Comparison of ENCODE assay signal across 8 cellular contexts in the genomic region with DNA sequence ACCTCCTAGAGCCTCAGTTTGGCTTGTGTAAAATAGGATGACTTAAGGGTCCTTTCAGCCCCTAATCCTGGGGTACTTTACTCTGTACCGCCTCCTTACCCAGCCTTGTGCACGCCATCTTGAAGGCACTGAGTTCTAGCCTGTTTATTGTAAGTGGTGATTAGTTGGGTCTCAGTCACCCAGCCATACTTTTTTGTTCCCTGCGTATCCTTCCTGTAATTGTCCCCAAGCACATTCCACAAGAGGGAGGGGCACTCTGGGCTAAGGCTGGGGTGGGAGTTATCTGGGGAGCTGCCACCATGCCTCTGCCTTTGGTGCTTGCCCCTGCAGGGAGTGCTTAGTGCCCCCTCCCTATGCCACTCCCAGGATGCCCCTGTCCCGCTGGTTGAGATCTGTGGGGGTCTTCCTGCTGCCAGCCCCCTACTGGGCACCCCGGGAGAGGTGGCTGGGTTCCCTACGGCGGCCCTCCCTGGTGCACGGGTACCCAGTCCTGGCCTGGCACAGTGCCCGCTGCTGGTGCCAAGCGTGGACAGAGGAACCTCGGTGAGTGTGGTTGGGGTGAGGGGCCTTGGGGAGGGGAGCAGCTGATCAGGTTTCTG. TPM values are rescaled to one million over a fixed set of nuclear protein-coding genes. Genes with fewer than 3 reads are reported as not detected.
DNase-seq lines count a peak whose midpoint lies in the region; ATAC-seq, FAIRE-seq and TF ChIP-seq lines count a peak whose summit lies in the region.

No MANE protein-coding gene starts in this region.

- H3K9me3 Mint-ChIP-seq in activated naive CD4-positive, alpha-beta T cell treated with anti-CD3 and anti-CD28 coated beads for 36 hours = no peaks in the 10 kb centered on the region
- peaks cover 14% of the 10 kb centered on the region for H3K9me3 Mint-ChIP-seq in glutamatergic neuron (ENCODE audit: unreplicated experiment)

- H3K36me3 Mint-ChIP-seq in activated naive CD4-positive, alpha-beta T cell treated with anti-CD3 and anti-CD28 coated beads for 36 hours (ENCODE audit: low read depth) = peaks cover 43% of the 10 kb centered on the region
- no peaks in the 10 kb centered on the region for H3K36me3 Mint-ChIP-seq in glutamatergic neuron (ENCODE audit: unreplicated experiment)

- peaks cover 35% of the 10 kb centered on the region for H3K4me1 Mint-ChIP-seq in activated naive CD4-positive, alpha-beta T cell treated with anti-CD3 and anti-CD28 coated beads for 36 hours (ENCODE audit: low read depth)
- peaks cover 8% of the 10 kb centered on the region for H3K4me1 Mint-ChIP-seq in glutamatergic neuron (ENCODE audit: low read depth, unreplicated experiment)

- FAIRE-seq in H54 (lab: Jason Lieb, UNC) = no peak

- intact Hi-C loops in activated naive CD4-positive, alpha-beta T cell treated with anti-CD3 and anti-CD28 coated beads for 36 hours (cut with micrococcal nuclease) = loop anchor here (2.0 to 5.0 kb wide), 4 partner anchors 101 to 745 kb away; partner anchors contain the start of genes KRTCAP2, LAMTOR2, MTX1 and TRIM46

- DNase-seq in activated naive CD4-positive, alpha-beta T cell treated with anti-CD3 and anti-CD28 coated beads for 36 hours = peak; percentile 12
- no peak for DNase-seq in activated naive CD4-positive, alpha-beta T cell (lab: John Stamatoyannopoulos, UW)
- DNase-seq in glutamatergic neuron (no peak), renal cortical epithelial cell (ENCODE audit: low read depth) (peak; percentile 49), H54 (ENCODE audit: insufficient read length, low spot score) (no peak)
- no peak for DNase-seq in stimulated activated CD4-positive, alpha-beta T cell treated with anti-CD3 and anti-CD28 coated beads, Interleukin-2, amount 100 ng/mL, for 24 hours

- H3K4me3 ChIP-seq in WI38 (ENCODE audit: low read depth, low read length) = peak overlapping the region; percentile 90

- ATAC-seq in HG02840 (IDR thresholded peaks at IDR 0.05; ENCODE audit: low FRiP score, unreplicated experiment) = no peak

- no peak for TF ChIP-seq CTCF in WI38 (IDR thresholded peaks at IDR 0.05; ENCODE audit: low read depth, low read length)
- TF ChIP-seq CTCF in glutamatergic neuron (IDR thresholded peaks at IDR 0.05; ENCODE audit: partially characterized antibody, unreplicated experiment) = no peak

- CTCF ChIA-PET in activated naive CD4-positive, alpha-beta T cell treated with anti-CD3 and anti-CD28 coated beads for 36 hours (lab: Charles Lee) = no interaction called here

- H3K27me3 Mint-ChIP-seq in activated naive CD4-positive, alpha-beta T cell treated with anti-CD3 and anti-CD28 coated beads for 36 hours (ENCODE audit: low read depth) = no peaks in the 10 kb centered on the region
- peaks cover 24% of the 10 kb centered on the region for H3K27me3 Mint-ChIP-seq in glutamatergic neuron (ENCODE audit: unreplicated experiment)

- TF ChIP-seq POLR2A in H54 (IDR thresholded peaks at IDR 0.05; ENCODE audit: low read depth, low read length) = no peak

- peak overlapping the region; percentile 96 for H3K4me3 Mint-ChIP-seq in activated naive CD4-positive, alpha-beta T cell treated with anti-CD3 and anti-CD28 coated beads for 36 hours
- H3K4me3 Mint-ChIP-seq in glutamatergic neuron (ENCODE audit: unreplicated experiment) = peak overlapping the region; percentile 98

- H3K27ac Mint-ChIP-seq in activated naive CD4-positive, alpha-beta T cell treated with anti-CD3 and anti-CD28 coated beads for 36 hours = peak overlapping the region; percentile 99
- peak overlapping the region; percentile 81 for H3K27ac Mint-ChIP-seq in glutamatergic neuron (ENCODE audit: unreplicated experiment)

RNA-seq across cellular contexts. Expression of gene FDPS, which starts 0.9 kb away (rescaled TPM):
- total RNA-seq in activated naive CD4-positive, alpha-beta T cell treated with anti-CD3 and anti-CD28 coated beads for 36 hours = 100 to 1,000 TPM; 332 to 333 TPM
- total RNA-seq in glutamatergic neuron (ENCODE audit: unreplicated experiment) = 265 TPM
- total RNA-seq in renal cortical epithelial cell = 89.4 and 499 TPM in 2 replicates

RNA-seq across cellular contexts. Expression of gene PKLR, which starts 8.3 kb away (rescaled TPM):
- total RNA-seq in activated naive CD4-positive, alpha-beta T cell treated with anti-CD3 and anti-CD28 coated beads for 36 hours = not detected
- total RNA-seq in glutamatergic neuron (ENCODE audit: unreplicated experiment) (not detected), renal cortical epithelial cell (0.05 TPM in 1 of 2 replicates, not detected in the other)

RNA-seq across cellular contexts. Expression of gene RUSC1, which starts 11.2 kb away (rescaled TPM):
- 10 to 100 TPM; 16.8 to 17.2 TPM for total RNA-seq in activated naive CD4-positive, alpha-beta T cell treated with anti-CD3 and anti-CD28 coated beads for 36 hours
- total RNA-seq in glutamatergic neuron (ENCODE audit: unreplicated experiment) (305 TPM), renal cortical epithelial cell (24.1 and 26.2 TPM in 2 replicates)

RNA-seq across cellular contexts. Expression of gene HCN3, which starts 32.3 kb away (rescaled TPM):
- total RNA-seq in activated naive CD4-positive, alpha-beta T cell treated with anti-CD3 and anti-CD28 coated beads for 36 hours = 1 to 10 TPM in 1 of 2 experiments, under 1 TPM in 1; 0.79 to 1.6 TPM
- total RNA-seq in glutamatergic neuron (ENCODE audit: unreplicated experiment) = 30.5 TPM
- 1.0 and 1.7 TPM in 2 replicates for total RNA-seq in renal cortical epithelial cell

RNA-seq across cellular contexts. Expression of gene CLK2, which starts 36.2 kb away (rescaled TPM):
- 10 to 100 TPM; 52.6 to 54.5 TPM for total RNA-seq in activated naive CD4-positive, alpha-beta T cell treated with anti-CD3 and anti-CD28 coated beads for 36 hours
- 74.8 TPM for total RNA-seq in glutamatergic neuron (ENCODE audit: unreplicated experiment)
- total RNA-seq in renal cortical epithelial cell = 12.0 and 33.1 TPM in 2 replicates

Comparison
In these comparisons a context has a peak if more than half of its experiments do, and no peak if none do; other contexts are left out.
1. DNase-seq: peak in activated naive CD4-positive, alpha-beta T cell treated with anti-CD3 and anti-CD28 coated beads for 36 hours (single experiment) and renal cortical epithelial cell (single experiment); none in activated naive CD4-positive, alpha-beta T cell (0 of 4), glutamatergic neuron (single experiment), H54 (single experiment) and stimulated activated CD4-positive, alpha-beta T cell treated with anti-CD3 and anti-CD28 coated beads, Interleukin-2, amount 100 ng/mL, for 24 hours (0 of 2).
2. RNA of gene RUSC1, which starts 11.2 kb away (total RNA-seq): 305 TPM in glutamatergic neuron (single experiment); 24.1 to 26.2 TPM in renal cortical epithelial cell and 16.8 to 17.2 TPM in activated naive CD4-positive, alpha-beta T cell treated with anti-CD3 and anti-CD28 coated beads for 36 hours; every median in the first group is over 10 times any median in the second.